In the genomic region with DNA sequence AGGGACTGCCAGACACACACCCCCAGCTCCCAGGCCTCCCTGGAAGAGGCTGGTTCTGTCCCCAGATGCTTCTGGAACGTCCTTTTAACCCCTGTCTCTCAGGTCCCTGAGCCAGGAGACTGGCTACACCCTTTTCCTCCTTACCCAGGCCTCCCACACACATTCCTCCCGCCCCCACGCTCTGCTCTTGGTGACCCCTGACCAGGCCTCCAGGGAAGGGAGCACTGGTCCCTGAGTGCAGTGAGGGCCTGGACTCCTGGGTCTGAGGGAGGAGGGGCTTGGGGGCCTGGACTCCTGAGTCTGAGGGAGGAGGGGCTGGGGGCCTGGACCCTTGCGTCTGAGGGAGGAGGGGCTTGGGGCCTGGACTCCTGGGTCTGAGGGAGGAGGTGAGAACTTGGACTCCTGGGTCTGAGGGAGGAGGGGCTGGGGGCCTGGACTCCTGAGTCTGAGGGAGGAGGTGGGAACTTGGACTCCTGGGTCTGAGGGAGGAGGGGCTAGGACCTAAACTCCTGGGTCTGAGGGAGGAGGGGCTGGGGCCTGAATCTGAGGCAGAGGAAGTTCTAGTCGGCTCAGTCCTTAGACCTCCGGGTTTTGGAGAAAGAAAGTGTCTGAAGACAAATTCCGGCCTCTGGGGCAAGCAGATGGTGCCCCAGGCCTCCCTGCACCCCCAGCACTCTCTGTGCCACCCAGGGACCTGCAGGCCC, we compare ENCODE assay signal across 10 cellular contexts. TPM values are rescaled to one million over a fixed set of nuclear protein-coding genes. Genes with fewer than 3 reads are reported as not detected.
DNase-seq lines count a peak whose midpoint lies in the region; ATAC-seq, FAIRE-seq and TF ChIP-seq lines count a peak whose summit lies in the region.
"Had no signal": no experiment of that assay in that cellular context is flagged by ENCODE, and none has a peak within 500 bp of the region (broad histone marks: within the 10 kb centered on the region; RNA-seq: fewer than 3 reads in every experiment).

No MANE protein-coding gene starts in this region.

- H3K36me3 ChIP-seq in breast epithelium: no peaks in the 10 kb centered on the region

- no TSS peak for BruUV-seq in MCF 10A (replicated peaks; lab: Mats Ljungman, UMichigan)

- H3K27ac Mint-ChIP-seq in MCF 10A (ENCODE audit: low read depth, unreplicated experiment) (no peak overlapping the region), mesothelial cell of epicardium (peak overlapping the region; percentile 82)
- H3K27ac Mint-ChIP-seq: CD4-positive, alpha-beta T cell had no signal

- H3K9me3 ChIP-seq in breast epithelium: no peaks in the 10 kb centered on the region

- no peak for TF ChIP-seq CTCF in breast epithelium (IDR thresholded peaks at IDR 0.05)
- no peak for TF ChIP-seq CTCF in MCF 10A (IDR thresholded peaks at IDR 0.05; ENCODE audit: unreplicated experiment)
- TF ChIP-seq CTCF in mesothelial cell of epicardium (IDR thresholded peaks at IDR 0.05; ENCODE audit: unreplicated experiment): no peak

- H3K36me3 Mint-ChIP-seq in MCF 10A (ENCODE audit: insufficient read depth, unreplicated experiment) (no peaks in the 10 kb centered on the region), mesothelial cell of epicardium (peaks cover 2% of the 10 kb centered on the region)

- peak overlapping the region; percentile 86 to 87 for H3K27ac ChIP-seq in breast epithelium
- H3K27ac ChIP-seq in epithelial cell of prostate: peak overlapping the region; percentile 38
- H3K27ac ChIP-seq: 22Rv1 had no signal

- DNase-seq in breast epithelium (ENCODE audit: low spot score in 2 of 2): no peak
- DNase-seq in MCF 10A (ENCODE audit: unreplicated experiment): no peak
- no peak for DNase-seq in epithelial cell of prostate (ENCODE audit: low read depth, low spot score)
- no peak for DNase-seq in mesothelial cell of epicardium (ENCODE audit: low spot score in 2 of 2, unreplicated experiment in 2 of 2)
- DNase-seq in urothelium cell line (ENCODE audit: low spot score): peak; percentile 39
- no peak for DNase-seq in dedifferentiated amniotic fluid mesenchymal stem cell (ENCODE audit: extremely low spot score)
- no peak for DNase-seq in GOT3 (lab: John Stamatoyannopoulos, UW)
- DNase-seq: CD4-positive, alpha-beta T cell had no signal

- H3K4me3 Mint-ChIP-seq in MCF 10A (ENCODE audit: unreplicated experiment) (no peak overlapping the region), mesothelial cell of epicardium (peak overlapping the region; percentile 33)
- H3K4me3 Mint-ChIP-seq: CD4-positive, alpha-beta T cell had no signal

- POLR2A ChIA-PET in MCF 10A (lab: Yijun Ruan, JAX): no interaction called here

- no peak for TF ChIP-seq POLR2A in breast epithelium (IDR thresholded peaks at IDR 0.05)

- H3K4me3 ChIP-seq in breast epithelium: peak overlapping the region in 2 of 3 donors; percentile 18 to 40

- no peaks in the 10 kb centered on the region for H3K27me3 ChIP-seq in breast epithelium

- H3K9me3 Mint-ChIP-seq in MCF 10A (ENCODE audit: unreplicated experiment): no peaks in the 10 kb centered on the region
- no peaks in the 10 kb centered on the region for H3K9me3 Mint-ChIP-seq in mesothelial cell of epicardium

- H3K27me3 Mint-ChIP-seq in MCF 10A (ENCODE audit: insufficient read depth, unreplicated experiment): no peaks in the 10 kb centered on the region
- H3K27me3 Mint-ChIP-seq in mesothelial cell of epicardium (ENCODE audit: low read depth): peaks cover 8% of the 10 kb centered on the region

- intact Hi-C loops in breast epithelium (cut with DNase I; ENCODE audit: low total_unique reads): no loop called here
- intact Hi-C loops in MCF 10A (cut with micrococcal nuclease): no loop called here

- FAIRE-seq in urothelium cell line (lab: Jason Lieb, UNC): no peak

- peaks cover 0 to 3% of the 10 kb centered on the region in 2 donors for H3K4me1 ChIP-seq in breast epithelium

- H3K4me1 Mint-ChIP-seq in MCF 10A (ENCODE audit: insufficient read depth, unreplicated experiment) (no peaks in the 10 kb centered on the region), mesothelial cell of epicardium (peaks cover 16% of the 10 kb centered on the region)

- no peak for ATAC-seq in HG03571 (IDR thresholded peaks at IDR 0.05; ENCODE audit: unreplicated experiment)

- CTCF ChIA-PET in MCF 10A (lab: Yijun Ruan, JAX): no interaction called here

RNA-seq across cellular contexts. Expression of gene KLK6, which starts 0.5 kb away (rescaled TPM):
- 10 to 100 TPM in 1 of 3 donors, under 1 TPM in 1, not detected in 1; 0.98 to 14.8 TPM for total RNA-seq in breast epithelium
- not detected in 2 replicates for total RNA-seq in MCF 10A (2022)
- 14.6 to 15.4 TPM (median 15.4 TPM) in 3 replicates for total RNA-seq in mesothelial cell of epicardium
- total RNA-seq: CD4-positive, alpha-beta T cell had no signal

RNA-seq across cellular contexts. Expression of gene KLK7, which starts 14.9 kb away (rescaled TPM):
- total RNA-seq in breast epithelium (100 to 1,000 TPM in 1 of 3 donors, 1 to 10 TPM in 1, not detected in 1; 7.5 to 103 TPM), MCF 10A (2022) (not detected in 2 replicates), mesothelial cell of epicardium (0.52 to 1.3 TPM (median 0.97 TPM) in 3 replicates)
- total RNA-seq: CD4-positive, alpha-beta T cell had no signal

RNA-seq across cellular contexts. Expression of gene KLK5, which starts 16.0 kb away (rescaled TPM):
- total RNA-seq in breast epithelium: 100 to 1,000 TPM in 1 of 3 donors, 10 to 100 TPM in 1, not detected in 1; 16.1 to 182 TPM
- total RNA-seq in MCF 10A (2022): 0.19 TPM in 1 of 2 replicates, not detected in the other
- 8.9 to 11.5 TPM (median 9.5 TPM) in 3 replicates for total RNA-seq in mesothelial cell of epicardium
- total RNA-seq: CD4-positive, alpha-beta T cell had no signal

RNA-seq across cellular contexts. Expression of gene KLK8, which starts 32.5 kb away (rescaled TPM):
- 10 to 100 TPM in 2 of 3 donors, not detected in 1; 13.4 to 46.2 TPM for total RNA-seq in breast epithelium
- not detected in 2 replicates for total RNA-seq in MCF 10A (2022)
- total RNA-seq in mesothelial cell of epicardium: 5.4 to 8.6 TPM (median 6.9 TPM) in 3 replicates
- total RNA-seq: CD4-positive, alpha-beta T cell had no signal

RNA-seq across cellular contexts. Expression of gene KLK10, which starts 50.6 kb away (rescaled TPM):
- total RNA-seq in breast epithelium (10 to 100 TPM in 1 of 3 donors, 1 to 10 TPM in 1, not detected in 1; 3.3 to 13.9 TPM), MCF 10A (2022) (not detected in 2 replicates), mesothelial cell of epicardium (1.4 to 2.2 TPM (median 2.1 TPM) in 3 replicates)
- total RNA-seq: CD4-positive, alpha-beta T cell had no signal
